In genomic region chr13:26721251-26721939, GRCh38 we compare ENCODE assay signal across 7 cellular contexts. TPM values are rescaled to one million over a fixed set of nuclear protein-coding genes. Genes with fewer than 3 reads are reported as not detected.
DNase-seq lines count a peak whose midpoint lies in the region; ATAC-seq and FAIRE-seq lines count a peak whose summit lies in the region.

No MANE protein-coding gene starts in this region.

- peak overlapping the region; percentile 79 for H3K4me3 Mint-ChIP-seq in activated naive CD8-positive, alpha-beta T cell treated with anti-CD3 and anti-CD28 coated beads, Interleukin-2, amount 10 ng/mL, durations not matched to agents 7 days and 5 days

- ATAC-seq in HG02759 (IDR thresholded peaks at IDR 0.05; ENCODE audit: unreplicated experiment), result peak; percentile 62
- ATAC-seq in activated naive CD8-positive, alpha-beta T cell treated with anti-CD3 and anti-CD28 coated beads, Interleukin-2, amount 10 ng/mL, durations not matched to agents 7 days and 5 days (ENCODE audit: low read depth), result peak; percentile 93

- DNase-seq in SIG-M5 (lab: John Stamatoyannopoulos, UW), result peak; percentile 46
- DNase-seq in activated naive CD8-positive, alpha-beta T cell treated with anti-CD3 and anti-CD28 coated beads, Interleukin-2, amount 10 ng/mL, durations not matched to agents 7 days and 5 days, result peak; percentile 59
- DNase-seq in stimulated activated CD4-positive, alpha-beta T cell treated with anti-CD3 and anti-CD28 coated beads, Interleukin-4, amount 100 ng/mL, for 24 hours, result peak; percentile 19
- DNase-seq in frontal cortex (ENCODE audit: low spot score in 2 of 2), result no peak
- DNase-seq in COLO829 (ENCODE audit: low spot score), result no peak
- DNase-seq in GM19238 (ENCODE audit: insufficient read length, low spot score), result no peak

- H3K4me1 Mint-ChIP-seq in activated naive CD8-positive, alpha-beta T cell treated with anti-CD3 and anti-CD28 coated beads, Interleukin-2, amount 10 ng/mL, durations not matched to agents 7 days and 5 days, result peaks cover 18% of the 10 kb centered on the region

- POLR2A ChIA-PET in activated naive CD8-positive, alpha-beta T cell treated with anti-CD3 and anti-CD28 coated beads, Interleukin-2, amount 10 ng/mL, durations not matched to agents 7 days and 5 days (lab: Charles Lee), result interaction anchor here (1.4 kb wide), 1 partner anchor 64 kb away, joined by 3 read pairs; no protein-coding TSS in a partner anchor

- H3K27ac Mint-ChIP-seq in activated naive CD8-positive, alpha-beta T cell treated with anti-CD3 and anti-CD28 coated beads, Interleukin-2, amount 10 ng/mL, durations not matched to agents 7 days and 5 days, result peak overlapping the region; percentile 90

- H3K9me3 Mint-ChIP-seq in activated naive CD8-positive, alpha-beta T cell treated with anti-CD3 and anti-CD28 coated beads, Interleukin-2, amount 10 ng/mL, durations not matched to agents 7 days and 5 days, result no peaks in the 10 kb centered on the region

- no peaks in the 10 kb centered on the region for H3K27me3 Mint-ChIP-seq in activated naive CD8-positive, alpha-beta T cell treated with anti-CD3 and anti-CD28 coated beads, Interleukin-2, amount 10 ng/mL, durations not matched to agents 7 days and 5 days

- H3K36me3 Mint-ChIP-seq in activated naive CD8-positive, alpha-beta T cell treated with anti-CD3 and anti-CD28 coated beads, Interleukin-2, amount 10 ng/mL, durations not matched to agents 7 days and 5 days, result no peaks in the 10 kb centered on the region

- FAIRE-seq in frontal cortex (lab: Jason Lieb, UNC), result no peak

RNA-seq across cellular contexts. Expression of gene GPR12, which starts 39.2 kb away (rescaled TPM):
- total RNA-seq in activated naive CD8-positive, alpha-beta T cell treated with anti-CD3 and anti-CD28 coated beads, Interleukin-2, amount 10 ng/mL, durations not matched to agents 7 days and 5 days, result not detected
- total RNA-seq in frontal cortex, result 39.5 TPM

Comparison
In these comparisons a context has a peak if more than half of its experiments do, and no peak if none do; other contexts are left out.
1. DNase-seq: peak in SIG-M5 (single experiment), activated naive CD8-positive, alpha-beta T cell treated with anti-CD3 and anti-CD28 coated beads, Interleukin-2, amount 10 ng/mL, durations not matched to agents 7 days and 5 days (single experiment) and stimulated activated CD4-positive, alpha-beta T cell treated with anti-CD3 and anti-CD28 coated beads, Interleukin-4, amount 100 ng/mL, for 24 hours (single experiment); none in frontal cortex (0 of 2), COLO829 (single experiment) and GM19238 (single experiment).
2. RNA of gene GPR12, which starts 39.2 kb away (total RNA-seq): 39.5 TPM in frontal cortex (single experiment); not detected in activated naive CD8-positive, alpha-beta T cell treated with anti-CD3 and anti-CD28 coated beads, Interleukin-2, amount 10 ng/mL, durations not matched to agents 7 days and 5 days; every median in the first group is over 10 times any median in the second.